ENCODE assay signal across 8 cellular contexts in genomic region chr13:57491318-57491717, GRCh38.
"Had no signal": no experiment of that assay in that cellular context is flagged by ENCODE, and none has a peak within 500 bp of the region (broad histone marks: within the 10 kb centered on the region; RNA-seq: fewer than 3 reads in every experiment).

No MANE protein-coding gene starts in this region.

- H2AFZ ChIP-seq: GM23248 had no signal

- H3K27ac ChIP-seq: GM23248, KMS-11 had no signal

- H3K4me3 ChIP-seq: GM23248 had no signal

- H3K9ac ChIP-seq: GM23248, KMS-11 had no signal

- FAIRE-seq: H54, HTR-8/SVneo had no signal

- H3K4me2 ChIP-seq: KMS-11 had no signal

- DNase-seq: GM23248, GOT3, H9, HCEC 1CT, KBM-7 had no signal
